24 cellular contexts compared by ENCODE assay signal in genomic region chr11:104728927-104729326, GRCh38.
"Had no signal": no experiment of that assay in that cellular context is flagged by ENCODE, and none has a peak within 500 bp of the region (broad histone marks: within the 10 kb centered on the region; RNA-seq: fewer than 3 reads in every experiment).

No MANE protein-coding gene starts in this region.

- FAIRE-seq: astrocyte had no signal

- ATAC-seq: activated T-helper 17 cell treated with anti-CD3 and anti-CD28 coated beads, Interleukin-2, amount 50 U/mL, for 72 hours; PC-3; T-helper 17 cell had no signal

- DNase-seq: activated CD4-positive, alpha-beta memory T cell treated with anti-CD3 and anti-CD28 coated beads for 36 hours; activated CD4-positive, alpha-beta T cell treated with anti-CD3 and anti-CD28 coated beads, Interleukin-2, amount 10 ng/mL, durations not matched to agents 7 days and 5 days; activated CD4-positive, CD25-positive, alpha-beta regulatory T cell; activated CD8-positive, alpha-beta memory T cell treated with anti-CD3 and anti-CD28 coated beads for 24 hours; activated gamma-delta T cell; activated naive CD4-positive, alpha-beta T cell treated with anti-CD3 and anti-CD28 coated beads for 36 hours; activated T-cell treated with anti-CD3 and anti-CD28 coated beads, Interleukin-2, amount 50 U/mL, for 48 hours; amygdala; Kasumi-1; KBM-7; NCI-H1105 treated with DMSO at 0.1 percent for 48 hours; NCI-H1436 treated with DMSO at 0.1 percent for 48 hours; NCI-H187; NCI-H2081; NCI-H2171; NCI-H2227 treated with DMSO at 0.1 percent for 48 hours; NCI-H446 treated with DMSO at 0.1 percent for 48 hours; NCI-H526 treated with DMSO at 0.1 percent for 48 hours; PC-3; SHP77 treated with DMSO at 0.1 percent for 48 hours; T-helper 17 cell; T-helper 9 cell had no signal
